8 cellular contexts compared by ENCODE assay signal in the genomic region with DNA sequence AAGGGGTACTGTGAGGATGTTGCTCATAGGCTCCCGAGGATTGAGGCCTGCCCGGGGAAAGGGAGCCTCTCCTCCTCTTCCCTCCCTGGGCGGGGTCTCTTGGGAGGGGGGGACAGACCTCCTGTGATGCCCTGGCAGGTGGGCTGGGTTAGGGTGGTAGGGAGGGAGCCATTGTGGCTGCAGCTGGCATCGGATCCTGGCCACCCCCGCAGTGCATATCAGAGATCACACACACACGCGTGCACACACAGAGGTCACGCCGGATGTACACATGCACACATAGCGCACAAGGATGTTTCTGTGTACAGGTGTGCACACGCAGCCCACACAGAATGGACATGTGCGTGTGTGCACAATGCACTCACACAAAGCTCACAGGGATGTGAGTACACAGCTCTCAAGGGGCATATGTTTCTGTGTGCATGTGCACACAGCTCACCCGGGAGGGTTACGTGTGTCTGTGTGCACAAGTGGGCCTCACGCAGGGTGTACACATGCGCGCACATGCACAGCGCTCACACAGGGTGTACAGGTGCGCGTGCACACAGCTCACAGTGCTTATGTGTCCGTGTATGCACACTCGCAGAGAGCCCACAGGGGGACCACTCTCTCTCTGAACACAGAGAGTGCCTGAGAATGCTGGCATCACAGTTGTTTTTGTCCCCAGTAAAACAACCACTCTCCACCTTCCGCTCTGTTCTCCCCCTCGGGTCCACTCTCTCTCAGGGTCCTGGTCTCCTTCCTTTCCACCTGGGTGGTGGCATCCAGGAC. TPM values are rescaled to one million over a fixed set of nuclear protein-coding genes. Genes with fewer than 3 reads are reported as not detected.
DNase-seq lines count a peak whose midpoint lies in the region; ATAC-seq and TF ChIP-seq lines count a peak whose summit lies in the region.

No MANE protein-coding gene starts in this region.

- peak overlapping the region; percentile 73 for H3K4me2 ChIP-seq in HCT116 (ENCODE audit: low read length)

- H3K27ac ChIP-seq in A673 (ENCODE audit: low read depth, low read length, poor library complexity, severe bottlenecking) (no peak overlapping the region), HCT116 (ENCODE audit: low read depth, low read length) (peak overlapping the region; percentile 67; the same call in 1 of the 2 replicates), right lobe of liver (no peak overlapping the region)

- CTCF ChIA-PET in A673 (lab: Charles Lee): interaction anchor here (0.6 to 1.5 kb wide), 4 partner anchors 171 to 1301 kb away, joined by 3 to 6 read pairs (median 4); no protein-coding TSS in a partner anchor
- CTCF ChIA-PET in HCT116 (lab: Charles Lee): interaction anchor here (0.8 to 4.2 kb wide), 6 partner anchors 19 to 198 kb away, joined by 3 to 34 read pairs (median 8); no protein-coding TSS in a partner anchor

- peaks cover 1% of the 10 kb centered on the region for H3K27me3 Mint-ChIP-seq in activated T-helper 1 cell treated with anti-CD3 and anti-CD28 coated beads, Interleukin-12 subunit alpha, Interleukin-12 subunit beta, Interleukin-2, Interleukin-4 antibody, amounts not matched to agents 30 ng/mL and 10 ng/mL and 1 ng/mL, durations not matched to agents 14 hours and 24 hours and 36 hours (ENCODE audit: insufficient read depth)

- no peak for TF ChIP-seq RAD21 in HCT116 (IDR thresholded peaks at IDR 0.05; ENCODE audit: low read depth)

- POLR2A ChIA-PET in A673 (lab: Charles Lee; ENCODE audit: low non-redundant PET) (no interaction called here), HCT116 (lab: Charles Lee) (interaction anchor here (1.7 kb wide), 1 partner anchor 198 kb away, joined by 6 read pairs; no protein-coding TSS in a partner anchor)

- ATAC-seq in HCT116 (peak; percentile 29), right lobe of liver (no peak), GM21360 (IDR thresholded peaks at IDR 0.05; ENCODE audit: unreplicated experiment) (no peak), GM19035 (IDR thresholded peaks at IDR 0.05; ENCODE audit: unreplicated experiment) (no peak)

- H4K20me1 ChIP-seq in HCT116 (ENCODE audit: insufficient read depth): no peaks in the 10 kb centered on the region

- H3K9ac ChIP-seq in HCT116 (ENCODE audit: low read length): peak overlapping the region; percentile 60

- H3K4me3 ChIP-seq in A673 (ENCODE audit: low read depth, low read length, poor library complexity, severe bottlenecking) (peak overlapping the region; percentile 42), HCT116 (replicated peaks in 1 of 2; ENCODE audit: low read depth in 1 of 2, low read length in 2 of 2) (peak overlapping the region; percentile 42 to 55), right lobe of liver (peak overlapping the region; percentile 49 to 64 (median 55))

- intact Hi-C loops in A673 (cut with micrococcal nuclease; ENCODE audit: unreplicated experiment) (no loop called here), HCT116 (cut with micrococcal nuclease) (loop anchor here (1.0 kb wide), 1 partner anchor 198 kb away; no protein-coding TSS in a partner anchor), right lobe of liver (cut with DNase I) (loop anchor here in 1 of 2 donors (10.0 kb wide), 1 partner anchor 123 kb away; no protein-coding TSS in a partner anchor)
- intact Hi-C loops in activated T-helper 1 cell treated with anti-CD3 and anti-CD28 coated beads, Interleukin-12 subunit alpha, Interleukin-12 subunit beta, Interleukin-2, Interleukin-4 antibody, amounts not matched to agents 30 ng/mL and 10 ng/mL and 1 ng/mL, durations not matched to agents 14 hours and 24 hours and 36 hours (cut with micrococcal nuclease): loop anchor here (1.0 to 2.0 kb wide), 5 partner anchors 33 to 198 kb away; no protein-coding TSS in a partner anchor

- H3K4me1 Mint-ChIP-seq in activated T-helper 1 cell treated with anti-CD3 and anti-CD28 coated beads, Interleukin-12 subunit alpha, Interleukin-12 subunit beta, Interleukin-2, Interleukin-4 antibody, amounts not matched to agents 30 ng/mL and 10 ng/mL and 1 ng/mL, durations not matched to agents 14 hours and 24 hours and 36 hours (ENCODE audit: low read depth): peaks cover 14% of the 10 kb centered on the region

- TF ChIP-seq CTCF in A673 (conservative IDR thresholded peaks at IDR 0.05; ENCODE audit: low read depth, low read length) (no peak), HCT116 (IDR thresholded peaks at IDR 0.05 in 2 of 3, conservative IDR thresholded peaks at IDR 0.05 in 1 of 3; ENCODE audit: borderline replicate concordance in 1 of 3, insufficient read depth in 1 of 3, low read depth in 2 of 3, low read length in 2 of 3) (no peak), right lobe of liver (IDR thresholded peaks at IDR 0.05) (no peak)

- H3K36me3 Mint-ChIP-seq in activated T-helper 1 cell treated with anti-CD3 and anti-CD28 coated beads, Interleukin-12 subunit alpha, Interleukin-12 subunit beta, Interleukin-2, Interleukin-4 antibody, amounts not matched to agents 30 ng/mL and 10 ng/mL and 1 ng/mL, durations not matched to agents 14 hours and 24 hours and 36 hours (ENCODE audit: low read depth): no peaks in the 10 kb centered on the region

- H3K36me3 ChIP-seq in A673 (ENCODE audit: insufficient read depth, low read length, poor library complexity, severe bottlenecking): no peaks in the 10 kb centered on the region
- no peaks in the 10 kb centered on the region for H3K36me3 ChIP-seq in HCT116 (ENCODE audit: control insufficient read depth in 1 of 2, insufficient read depth in 2 of 2, low read length in 2 of 2)
- H3K36me3 ChIP-seq in right lobe of liver: no peaks in the 10 kb centered on the region

- WGBS in right lobe of liver (ENCODE audit: insufficient coverage, low coverage, low lambda C conversion rate, missing lambda C conversion rate): 38% methylated on average over 3 of the region's 24 CpGs

- H3K9me2 ChIP-seq in HCT116 (ENCODE audit: insufficient read depth): no peaks in the 10 kb centered on the region

- RAD21 ChIA-PET in HCT116 (lab: Charles Lee; ENCODE audit: low non-redundant PET in 1 of 2, low total read pairs in 2 of 2, uncharacterized antibody in 2 of 2, unreplicated experiment in 2 of 2): interaction anchor here (1.0 to 2.5 kb wide), 4 partner anchors 171 to 198 kb away, joined by 3 to 9 read pairs (median 4); no protein-coding TSS in a partner anchor

- H3K4me1 ChIP-seq in A673 (ENCODE audit: insufficient read depth, low read length, poor library complexity, severe bottlenecking) (no peaks in the 10 kb centered on the region), HCT116 (ENCODE audit: control insufficient read depth in 1 of 2, insufficient read depth in 2 of 2, low read length in 2 of 2) (peaks cover 4 to 31% of the 10 kb centered on the region in 2 experiments; a peak in 3 of 4 replicates), right lobe of liver (peaks cover 0 to 6% (median 1%) of the 10 kb centered on the region in 4 donors)

- no peak for TF ChIP-seq POLR2A in HCT116 (IDR thresholded peaks at IDR 0.05; ENCODE audit: borderline replicate concordance, extremely low read depth, insufficient read depth, insufficient read length)
- no peak for TF ChIP-seq POLR2A in right lobe of liver (IDR thresholded peaks at IDR 0.05)

- H3K4me3 Mint-ChIP-seq in activated T-helper 1 cell treated with anti-CD3 and anti-CD28 coated beads, Interleukin-12 subunit alpha, Interleukin-12 subunit beta, Interleukin-2, Interleukin-4 antibody, amounts not matched to agents 30 ng/mL and 10 ng/mL and 1 ng/mL, durations not matched to agents 14 hours and 24 hours and 36 hours: peak overlapping the region; percentile 77

- peak overlapping the region; percentile 84 for H3K27ac Mint-ChIP-seq in activated T-helper 1 cell treated with anti-CD3 and anti-CD28 coated beads, Interleukin-12 subunit alpha, Interleukin-12 subunit beta, Interleukin-2, Interleukin-4 antibody, amounts not matched to agents 30 ng/mL and 10 ng/mL and 1 ng/mL, durations not matched to agents 14 hours and 24 hours and 36 hours

- peak overlapping the region; percentile 48 for H2AFZ ChIP-seq in HCT116 (ENCODE audit: low read depth, low read length, poor library complexity, severe bottlenecking)

- BruUV-seq in A673 (replicated peaks; lab: Mats Ljungman, UMichigan) (no TSS peak), HCT116 (replicated peaks; lab: Mats Ljungman, UMichigan) (no TSS peak)

- H3K79me2 ChIP-seq in HCT116 (ENCODE audit: insufficient read depth, low read length): no peaks in the 10 kb centered on the region

- DNase-seq in A673 (ENCODE audit: low spot score): no peak
- DNase-seq in HCT116 (ENCODE audit: low read depth, low spot score): no peak
- DNase-seq in activated T-helper 1 cell treated with anti-CD3 and anti-CD28 coated beads, Interleukin-12 subunit alpha, Interleukin-12 subunit beta, Interleukin-2, Interleukin-4 antibody, amounts not matched to agents 30 ng/mL and 10 ng/mL and 1 ng/mL, durations not matched to agents 14 hours and 24 hours and 36 hours (ENCODE audit: low spot score): no peak
- peak in 1 of 3 donors; percentile 45 for DNase-seq in right lobe of liver
- DNase-seq in NCI-H82 (lab: John Stamatoyannopoulos, UW): no peak
- no peak for DNase-seq in NAMALWA (ENCODE audit: low spot score)

- H3K9me3 ChIP-seq in A673 (ENCODE audit: low read depth, low read length, poor library complexity, severe bottlenecking) (no peaks in the 10 kb centered on the region), HCT116 (ENCODE audit: control insufficient read depth in 1 of 2, insufficient read depth in 1 of 2, low read depth in 1 of 2, low read length in 2 of 2) (no peaks in the 10 kb centered on the region), right lobe of liver (no peaks in the 10 kb centered on the region)

- H3K27me3 ChIP-seq in A673 (replicated peaks; ENCODE audit: insufficient read depth, low read depth, low read length, poor library complexity): no peaks in the 10 kb centered on the region
- no peaks in the 10 kb centered on the region for H3K27me3 ChIP-seq in HCT116 (ENCODE audit: insufficient read depth, low read length)
- H3K27me3 ChIP-seq in right lobe of liver: no peaks in the 10 kb centered on the region

- H3K9me3 Mint-ChIP-seq in activated T-helper 1 cell treated with anti-CD3 and anti-CD28 coated beads, Interleukin-12 subunit alpha, Interleukin-12 subunit beta, Interleukin-2, Interleukin-4 antibody, amounts not matched to agents 30 ng/mL and 10 ng/mL and 1 ng/mL, durations not matched to agents 14 hours and 24 hours and 36 hours: no peaks in the 10 kb centered on the region

RNA-seq across cellular contexts. Expression of gene GJD3, which starts 2.4 kb away (rescaled TPM):
- total RNA-seq in A673 (2021) (not detected in 2 replicates), HCT116 (2021; ENCODE audit: unreplicated experiment) (not detected), right lobe of liver (under 1 TPM in 5 of 6 experiments, not detected in 1; 0.22 to 0.78 (median 0.37) TPM)
- 0.29 and 1.5 TPM in 2 replicates for polyA plus RNA-seq in HCT116 (2012)
- total RNA-seq in activated T-helper 1 cell treated with anti-CD3 and anti-CD28 coated beads, Interleukin-12 subunit alpha, Interleukin-12 subunit beta, Interleukin-2, Interleukin-4 antibody, amounts not matched to agents 30 ng/mL and 10 ng/mL and 1 ng/mL, durations not matched to agents 14 hours and 24 hours and 36 hours: 0.44 and 0.56 TPM in 2 replicates

RNA-seq across cellular contexts. Expression of gene RARA, which starts 53.1 kb away (rescaled TPM):
- total RNA-seq in A673 (2021) (25.4 and 30.3 TPM in 2 replicates), HCT116 (2021; ENCODE audit: unreplicated experiment) (35.1 TPM), right lobe of liver (10 to 100 TPM; 17.7 to 41.9 (median 22.9) TPM)
- polyA plus RNA-seq in HCT116 (2012): 38.1 and 46.6 TPM in 2 replicates
- 19.3 and 19.9 TPM in 2 replicates for total RNA-seq in activated T-helper 1 cell treated with anti-CD3 and anti-CD28 coated beads, Interleukin-12 subunit alpha, Interleukin-12 subunit beta, Interleukin-2, Interleukin-4 antibody, amounts not matched to agents 30 ng/mL and 10 ng/mL and 1 ng/mL, durations not matched to agents 14 hours and 24 hours and 36 hours

RNA-seq across cellular contexts. Expression of gene TOP2A, which starts 55.6 kb away (rescaled TPM):
- total RNA-seq in A673 (2021) (188 and 216 TPM in 2 replicates), HCT116 (2021; ENCODE audit: unreplicated experiment) (141 TPM), right lobe of liver (1 to 10 TPM in 4 of 6 experiments, under 1 TPM in 2; 0.22 to 7.3 (median 3.0) TPM)
- 33.0 and 53.0 TPM in 2 replicates for polyA plus RNA-seq in HCT116 (2012)
- total RNA-seq in activated T-helper 1 cell treated with anti-CD3 and anti-CD28 coated beads, Interleukin-12 subunit alpha, Interleukin-12 subunit beta, Interleukin-2, Interleukin-4 antibody, amounts not matched to agents 30 ng/mL and 10 ng/mL and 1 ng/mL, durations not matched to agents 14 hours and 24 hours and 36 hours: 161 and 174 TPM in 2 replicates

Comparison
In these comparisons a context has a peak if more than half of its experiments do, and no peak if none do; other contexts are left out.
1. RNA of gene TOP2A, which starts 55.6 kb away (total RNA-seq): 188 to 216 TPM in A673, 161 to 174 TPM in activated T-helper 1 cell treated with anti-CD3 and anti-CD28 coated beads, Interleukin-12 subunit alpha, Interleukin-12 subunit beta, Interleukin-2, Interleukin-4 antibody, amounts not matched to agents 30 ng/mL and 10 ng/mL and 1 ng/mL, durations not matched to agents 14 hours and 24 hours and 36 hours and 141 TPM in HCT116 (single experiment); 0.22 to 7.3 TPM in right lobe of liver; every median in the first group is over 10 times any median in the second.
2. Peak in every context shown above with its lines, with median percentiles within 50 percentile points of each other: H3K4me3 ChIP-seq.